ENCODE assay signal across 8 cellular contexts in the genomic region with DNA sequence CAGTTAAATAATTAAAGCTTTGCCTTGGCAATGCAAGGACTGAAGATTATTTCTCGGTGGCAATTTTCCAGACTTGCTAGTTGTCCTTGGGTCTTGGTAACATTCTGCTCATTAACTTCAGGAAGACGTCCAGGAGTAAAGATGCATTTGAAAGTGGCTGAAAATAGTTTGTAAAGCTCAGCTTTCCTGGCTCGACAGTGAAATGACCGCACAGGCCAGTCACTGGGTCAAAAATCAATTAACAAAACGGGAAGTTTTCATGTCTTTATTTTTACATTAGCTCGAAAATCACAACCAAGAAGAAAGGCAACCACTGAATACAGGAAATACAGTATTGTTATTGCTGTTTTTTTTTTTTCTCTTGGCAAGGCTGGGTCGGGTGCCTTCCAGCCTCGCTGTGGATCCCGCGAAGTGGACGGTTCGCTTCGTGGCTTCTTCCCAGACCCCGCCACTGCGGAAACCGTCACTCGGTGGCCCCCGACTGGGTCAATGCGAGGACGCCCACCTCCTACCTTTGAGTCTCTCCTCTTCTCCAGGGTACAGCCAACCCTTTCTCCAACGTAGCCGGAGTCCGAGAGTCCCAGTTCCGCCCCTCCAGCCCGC. TPM values are rescaled to one million over a fixed set of nuclear protein-coding genes. Genes with fewer than 3 reads are reported as not detected.
DNase-seq lines count a peak whose midpoint lies in the region; ATAC-seq and TF ChIP-seq lines count a peak whose summit lies in the region.

No MANE protein-coding gene starts in this region.

- peak overlapping the region; percentile 81 for H3K4me3 ChIP-seq in MG63

- peak overlapping the region; percentile 91 for H3K4me3 Mint-ChIP-seq in endothelial cell (ENCODE audit: unreplicated experiment)

- peaks cover 23% of the 10 kb centered on the region for H3K4me1 Mint-ChIP-seq in endothelial cell (ENCODE audit: unreplicated experiment)

- TF ChIP-seq CTCF in endothelial cell (IDR thresholded peaks at IDR 0.05; ENCODE audit: unreplicated experiment): no peak

- peak; percentile 10 for DNase-seq in ELR (ENCODE audit: low read depth)
- no peak for DNase-seq in MG63
- DNase-seq in endothelial cell (ENCODE audit: low spot score): no peak
- peak; percentile 24 for DNase-seq in myocyte (ENCODE audit: low read depth)
- no peak for DNase-seq in SKM-1 (lab: John Stamatoyannopoulos, UW; ENCODE audit: unreplicated experiment)

- ATAC-seq in HG02885 (IDR thresholded peaks at IDR 0.05; ENCODE audit: poor library complexity, unreplicated experiment): no peak
- no peak for ATAC-seq in GM21360 (IDR thresholded peaks at IDR 0.05; ENCODE audit: unreplicated experiment)
- no peak for ATAC-seq in GM18505 (IDR thresholded peaks at IDR 0.05; ENCODE audit: unreplicated experiment)

- no peaks in the 10 kb centered on the region for H3K27me3 ChIP-seq in MG63

- peaks cover 3% of the 10 kb centered on the region for H3K36me3 Mint-ChIP-seq in endothelial cell (ENCODE audit: low read depth, unreplicated experiment)

- peaks cover 6% of the 10 kb centered on the region for H3K36me3 ChIP-seq in MG63

- peak overlapping the region; percentile 77 for H3K27ac Mint-ChIP-seq in endothelial cell (ENCODE audit: unreplicated experiment)

- peaks cover 2% of the 10 kb centered on the region for H3K27me3 Mint-ChIP-seq in endothelial cell (ENCODE audit: unreplicated experiment)

- no peaks in the 10 kb centered on the region for H3K9me3 Mint-ChIP-seq in endothelial cell (ENCODE audit: unreplicated experiment)

- no peak for TF ChIP-seq POLR2A in GM18505 (IDR thresholded peaks at IDR 0.05; ENCODE audit: borderline replicate concordance, extremely low read depth, insufficient read depth, insufficient read length)

- H3K9me3 ChIP-seq in MG63: no peaks in the 10 kb centered on the region; the same call in 1 of the 2 replicates

RNA-seq across cellular contexts. Expression of a gene that starts 0.5 kb away (rescaled TPM):
- 120 and 173 TPM in 2 replicates for total RNA-seq in MG63 (2014; rRNA removed; shearing (Covaris generic); ENCODE audit: low replicate concordance)
- total RNA-seq in endothelial cell (ENCODE audit: unreplicated experiment) (46.0 TPM), myocyte (25.4 and 43.6 TPM in 2 replicates)
- polyA plus RNA-seq in myocyte (2012): 19.1 TPM

Comparison
In these comparisons a context has a peak if more than half of its experiments do, and no peak if none do; other contexts are left out.
1. DNase-seq: peak in ELR (single experiment) and myocyte (single experiment); none in MG63 (single experiment), endothelial cell (single experiment) and SKM-1 (single experiment).